In the genomic region with DNA sequence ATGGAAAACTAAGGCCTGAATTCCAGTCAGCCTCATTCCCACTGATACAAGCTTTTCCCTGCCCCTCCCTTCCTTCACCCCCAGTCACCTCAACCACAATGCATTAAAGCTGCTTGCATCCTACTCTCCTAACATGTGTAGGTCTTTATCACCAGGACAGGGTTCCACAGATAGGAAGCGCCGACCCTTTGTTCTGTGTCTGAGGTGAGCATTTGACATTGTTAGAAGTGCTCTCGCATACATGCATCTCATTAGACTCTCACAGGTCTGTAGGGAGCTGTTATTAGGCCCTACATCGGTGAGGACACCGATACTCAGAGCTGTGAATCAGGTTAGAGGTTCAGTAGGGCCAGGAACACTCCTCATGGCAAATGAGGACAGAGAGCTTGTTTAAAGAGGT, we compare ENCODE assay signal across 25 cellular contexts. TPM values are rescaled to one million over a fixed set of nuclear protein-coding genes. Genes with fewer than 3 reads are reported as not detected.
DNase-seq lines count a peak whose midpoint lies in the region; ATAC-seq and TF ChIP-seq lines count a peak whose summit lies in the region.
"Had no signal": no experiment of that assay in that cellular context is flagged by ENCODE, and none has a peak within 500 bp of the region (broad histone marks: within the 10 kb centered on the region; RNA-seq: fewer than 3 reads in every experiment).

No MANE protein-coding gene starts in this region.

- H3K27ac ChIP-seq in endodermal cell (ENCODE audit: low read depth, low read length) = peak overlapping the region; percentile 10
- peak overlapping the region; percentile 57 for H3K27ac ChIP-seq in neutrophil
- no peak overlapping the region for H3K27ac ChIP-seq in OCI-LY7 (ENCODE audit: low read depth, low read length, poor library complexity, severe bottlenecking)
- H3K27ac ChIP-seq: A549; BLaER1 treated with 17β-estradiol and CSF1 and Interleukin-3, amounts not matched to agents 10 nM and 100 nM had no signal

- no peaks in the 10 kb centered on the region for H3K79me2 ChIP-seq in OCI-LY7 (ENCODE audit: insufficient read depth, low read depth, low read length)

- H3K4me2 ChIP-seq in OCI-LY7 (ENCODE audit: low read length) = no peak overlapping the region
- H3K4me2 ChIP-seq: A549 had no signal

- CTCF ChIA-PET in WTC11 (lab: Charles Lee) (interaction anchor here (0.7 to 1.5 kb wide), 6 partner anchors 10 to 238 kb away, joined by 3 to 10 read pairs (median 4); no protein-coding TSS in a partner anchor), OCI-LY7 (lab: Charles Lee; ENCODE audit: unreplicated experiment) (no interaction called here)

- H3K27me3 Mint-ChIP-seq in WTC11 (ENCODE audit: low read depth) (no peaks in the 10 kb centered on the region; the same call in 1 of the 2 replicates), endodermal cell (ENCODE audit: insufficient read depth) (peaks cover 5% of the 10 kb centered on the region)

- H3K9ac ChIP-seq in endodermal cell (ENCODE audit: extremely low read depth, low read length, poor library complexity, severe bottlenecking) = no peak overlapping the region
- H3K9ac ChIP-seq: BLaER1 treated with 17β-estradiol and CSF1 and Interleukin-3, amounts not matched to agents 10 nM and 100 nM had no signal

- BruUV-seq in OCI-LY7 (replicated peaks; lab: Mats Ljungman, UMichigan) = no TSS peak

- POLR2A ChIA-PET in WTC11 (lab: Charles Lee) = interaction anchor here (0.9 kb wide), 1 partner anchor 25 kb away, joined by 3 read pairs; no protein-coding TSS in a partner anchor
- POLR2A ChIA-PET in OCI-LY7 (lab: Charles Lee) = interaction anchor here (0.9 kb wide), 1 partner anchor 48 kb away, joined by 4 read pairs; no protein-coding TSS in a partner anchor

- H3K27me3 ChIP-seq in endodermal cell (ENCODE audit: control insufficient read depth, insufficient read depth, low read length, poor library complexity, severe bottlenecking) (no peaks in the 10 kb centered on the region), neutrophil (peaks cover 9% of the 10 kb centered on the region), HAP-1 (ENCODE audit: low read depth) (no peaks in the 10 kb centered on the region)
- H3K27me3 ChIP-seq: BLaER1 treated with 17β-estradiol and CSF1 and Interleukin-3, amounts not matched to agents 10 nM and 100 nM had no signal

- H3K36me3 Mint-ChIP-seq in WTC11 (no peaks in the 10 kb centered on the region), endodermal cell (ENCODE audit: low read depth) (no peaks in the 10 kb centered on the region)
- H3K36me3 Mint-ChIP-seq: CD4-positive, alpha-beta memory T cell had no signal

- DNase-seq in WTC11 (ENCODE audit: low spot score) = no peak
- DNase-seq in endodermal cell = peak; percentile 82
- peak; percentile 5 for DNase-seq in iPS DF 19.7 (ENCODE audit: low read depth, low spot score)
- no peak for DNase-seq in HAP-1 (ENCODE audit: low spot score in 2 of 2)
- DNase-seq in OCI-LY7 (ENCODE audit: low spot score) = no peak
- DNase-seq: 8988T; ACHN; AML-193; BE2C; Calu3; CD4-positive, alpha-beta memory T cell; COR-L47; DMS53; DMS79 treated with DMSO at 0.1 percent for 48 hours; GF-D8; H7 had no signal

- WGBS in endodermal cell (ENCODE audit: insufficient coverage in 1 of 2, insufficient read length in 1 of 2), 2 experiments = 72 to 83% methylated on average over 1 to 5 of the region's 5 CpGs

- H3K4me3 ChIP-seq in endodermal cell (ENCODE audit: low read length) = no peak overlapping the region
- H3K4me3 ChIP-seq in neutrophil (ENCODE audit: low read depth in 1 of 2, low read length in 1 of 2) = no peak overlapping the region
- H3K4me3 ChIP-seq in HAP-1 = no peak overlapping the region
- no peak overlapping the region for H3K4me3 ChIP-seq in OCI-LY7 (ENCODE audit: low read depth, low read length, poor library complexity, severe bottlenecking)
- H3K4me3 ChIP-seq: A549; BLaER1 treated with 17β-estradiol and CSF1 and Interleukin-3, amounts not matched to agents 10 nM and 100 nM had no signal

- H3K9me2 ChIP-seq in OCI-LY7 (ENCODE audit: insufficient read depth, low read length) = no peaks in the 10 kb centered on the region

- H3K36me3 ChIP-seq in endodermal cell (ENCODE audit: control insufficient read depth, insufficient read depth, low read length) (no peaks in the 10 kb centered on the region), neutrophil (no peaks in the 10 kb centered on the region), HAP-1 (replicated peaks) (no peaks in the 10 kb centered on the region), OCI-LY7 (ENCODE audit: insufficient read depth, low read length) (no peaks in the 10 kb centered on the region)
- H3K36me3 ChIP-seq: BE2C; BLaER1 treated with 17β-estradiol and CSF1 and Interleukin-3, amounts not matched to agents 10 nM and 100 nM had no signal

- ATAC-seq in WTC11 (peak; percentile 57; the same call in 1 of the 2 replicates), HG02938 (IDR thresholded peaks at IDR 0.05; ENCODE audit: unreplicated experiment) (no peak), HG02798 (IDR thresholded peaks at IDR 0.05; ENCODE audit: poor library complexity, unreplicated experiment) (no peak)
- ATAC-seq: A549, HCT116 had no signal

- H3K4me1 Mint-ChIP-seq in WTC11 (peaks cover 16% of the 10 kb centered on the region), endodermal cell (peaks cover 12% of the 10 kb centered on the region)
- H3K4me1 Mint-ChIP-seq: CD4-positive, alpha-beta memory T cell had no signal

- H4K20me1 ChIP-seq in OCI-LY7 (ENCODE audit: insufficient read depth, low read length) = no peaks in the 10 kb centered on the region
- H4K20me1 ChIP-seq: BLaER1 treated with 17β-estradiol and CSF1 and Interleukin-3, amounts not matched to agents 10 nM and 100 nM had no signal

- intact Hi-C loops in OCI-LY7 (cut with micrococcal nuclease; ENCODE audit: unreplicated experiment) = no loop called here

- no peak overlapping the region for H2AFZ ChIP-seq in OCI-LY7 (ENCODE audit: low read length)

- H3K27ac Mint-ChIP-seq in WTC11 (no peak overlapping the region), endodermal cell (no peak overlapping the region)
- H3K27ac Mint-ChIP-seq: CD4-positive, alpha-beta memory T cell had no signal

- H3K9me3 ChIP-seq in endodermal cell (ENCODE audit: control insufficient read depth, low read length) = no peaks in the 10 kb centered on the region
- H3K9me3 ChIP-seq in neutrophil = no peaks in the 10 kb centered on the region
- no peaks in the 10 kb centered on the region for H3K9me3 ChIP-seq in HAP-1
- H3K9me3 ChIP-seq in OCI-LY7 (ENCODE audit: low read length) = no peaks in the 10 kb centered on the region
- H3K9me3 ChIP-seq: A549; BE2C; BLaER1 treated with 17β-estradiol and CSF1 and Interleukin-3, amounts not matched to agents 10 nM and 100 nM had no signal

- in situ Hi-C loops in HAP-1 (cut with MboI; ENCODE audit: low sequenced_read_pairs) = no loop called here

- H3K9me3 Mint-ChIP-seq in WTC11 (no peaks in the 10 kb centered on the region), endodermal cell (no peaks in the 10 kb centered on the region)
- H3K9me3 Mint-ChIP-seq: CD4-positive, alpha-beta memory T cell had no signal

- H3K4me1 ChIP-seq in endodermal cell (ENCODE audit: control insufficient read depth, insufficient read depth, low read length) (peaks cover 7% of the 10 kb centered on the region), neutrophil (ENCODE audit: control insufficient read depth in 1 of 2, insufficient read depth in 1 of 2, low read depth in 1 of 2, low read length in 1 of 2) (no peaks in the 10 kb centered on the region), HAP-1 (no peaks in the 10 kb centered on the region), OCI-LY7 (ENCODE audit: insufficient read depth, low read length, poor library complexity, severe bottlenecking) (no peaks in the 10 kb centered on the region)
- H3K4me1 ChIP-seq: A549, BE2C had no signal

- H3K4me3 Mint-ChIP-seq in WTC11 (no peak overlapping the region), endodermal cell (no peak overlapping the region)
- H3K4me3 Mint-ChIP-seq: CD4-positive, alpha-beta memory T cell had no signal

- TF ChIP-seq CTCF in WTC11 (IDR thresholded peaks at IDR 0.05) (no peak), endodermal cell (conservative IDR thresholded peaks at IDR 0.05) (no peak), neutrophil (IDR thresholded peaks at IDR 0.05) (no peak), OCI-LY7 (conservative IDR thresholded peaks at IDR 0.05; ENCODE audit: low read length) (no peak)

TF ChIP-seq in WTC11, 78 proteins besides CTCF, POLR2A, EP300 and RAD21 (continues in another document):
- no peak for TF ChIP-seq ZNF232 (CRISPR knock-in tag; IDR thresholded peaks at IDR 0.05)
- no peak for TF ChIP-seq IRF2 (CRISPR knock-in tag; IDR thresholded peaks at IDR 0.05; ENCODE audit: borderline replicate concordance, low read depth)
- TF ChIP-seq, protein P1, sequence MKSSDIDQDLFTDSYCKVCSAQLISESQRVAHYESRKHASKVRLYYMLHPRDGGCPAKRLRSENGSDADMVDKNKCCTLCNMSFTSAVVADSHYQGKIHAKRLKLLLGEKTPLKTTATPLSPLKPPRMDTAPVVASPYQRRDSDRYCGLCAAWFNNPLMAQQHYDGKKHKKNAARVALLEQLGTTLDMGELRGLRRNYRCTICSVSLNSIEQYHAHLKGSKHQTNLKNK (CRISPR knock-in tag; IDR thresholded peaks at IDR 0.05) = no peak

RNA-seq across cellular contexts. Expression of a gene that starts 13.2 kb away (rescaled TPM):
- total RNA-seq in WTC11 (2021) (0.20 TPM in 1 of 3 replicates, not detected in the others), endodermal cell (not detected), OCI-LY7 (2022) (not detected in 2 replicates)
- not detected for polyA plus RNA-seq in endodermal cell (2013, experiment 1 of 2)
- not detected for polyA plus RNA-seq in endodermal cell (2013, experiment 2 of 2)
- total RNA-seq in OCI-LY7 (2014; rRNA removed; shearing (Covaris generic)) = not detected in 2 replicates
- total RNA-seq: Calu3; CD4-positive, alpha-beta memory T cell; Daoy; G401; H1; H7 had no signal
- polyA plus RNA-seq: A549; CD4-positive, alpha-beta memory T cell had no signal

RNA-seq across cellular contexts. Expression of a gene that starts 35.7 kb away (rescaled TPM):
- total RNA-seq in WTC11 (2021) (not detected in 3 replicates), endodermal cell (not detected), OCI-LY7 (2022) (not detected in 2 replicates)
- not detected for polyA plus RNA-seq in endodermal cell (2013, experiment 1 of 2)
- not detected for polyA plus RNA-seq in endodermal cell (2013, experiment 2 of 2)
- not detected in 2 replicates for total RNA-seq in OCI-LY7 (2014; rRNA removed; shearing (Covaris generic))
- total RNA-seq: Calu3; CD4-positive, alpha-beta memory T cell; Daoy; G401; H1; H7 had no signal
- polyA plus RNA-seq: A549; CD4-positive, alpha-beta memory T cell; H1 had no signal

RNA-seq across cellular contexts. Expression of a gene that starts 43.9 kb away (rescaled TPM):
- total RNA-seq in WTC11 (2021) (4.8 to 5.2 TPM (median 4.9 TPM) in 3 replicates), endodermal cell (1 to 10 TPM; 2.6 to 3.4 TPM), OCI-LY7 (2022) (not detected in 2 replicates)
- polyA plus RNA-seq in endodermal cell (2013, experiment 1 of 2) = 6.4 TPM
- polyA plus RNA-seq in endodermal cell (2013, experiment 2 of 2) = 4.8 TPM
- not detected in 2 replicates for total RNA-seq in OCI-LY7 (2014; rRNA removed; shearing (Covaris generic))

RNA-seq across cellular contexts. Expression of a gene that starts 48.1 kb away (rescaled TPM):
- total RNA-seq in WTC11 (2021) (1.0 to 2.8 TPM (median 2.4 TPM) in 3 replicates), endodermal cell (1 to 10 TPM in 1 of 2 donors, under 1 TPM in 1; 0.73 to 1.6 TPM), OCI-LY7 (2022) (not detected in 2 replicates)
- polyA plus RNA-seq in endodermal cell (2013, experiment 1 of 2) = 2.6 TPM
- 4.6 TPM for polyA plus RNA-seq in endodermal cell (2013, experiment 2 of 2)
- total RNA-seq in OCI-LY7 (2014; rRNA removed; shearing (Covaris generic)) = not detected in 2 replicates

RNA-seq across cellular contexts. Expression of a gene that starts 48.6 kb away (rescaled TPM):
- total RNA-seq in WTC11 (2021) (0.18 to 0.37 TPM (median 0.18 TPM) in 3 replicates), endodermal cell (not detected), OCI-LY7 (2022) (1.2 and 1.7 TPM in 2 replicates)
- not detected for polyA plus RNA-seq in endodermal cell (2013, experiment 1 of 2)
- polyA plus RNA-seq in endodermal cell (2013, experiment 2 of 2) = 0.33 TPM
- total RNA-seq in OCI-LY7 (2014; rRNA removed; shearing (Covaris generic)) = 0.33 and 2.9 TPM in 2 replicates
- total RNA-seq: Calu3, G401, H1 had no signal
- polyA plus RNA-seq: A549 had no signal

Comparison
In these comparisons a context has a peak if more than half of its experiments do, and no peak if none do; other contexts are left out.
1. DNase-seq: peak in endodermal cell (single experiment) and iPS DF 19.7 (single experiment); none in WTC11 (single experiment), HAP-1 (0 of 2) and OCI-LY7 (single experiment).